Comparison of ENCODE assay signal across 8 cellular contexts in genomic region chr4:139555705-139556070, GRCh38. TPM values are rescaled to one million over a fixed set of nuclear protein-coding genes. Genes with fewer than 3 reads are reported as not detected.
DNase-seq lines count a peak whose midpoint lies in the region; ATAC-seq and TF ChIP-seq lines count a peak whose summit lies in the region.

No MANE protein-coding gene starts in this region.

- ATAC-seq in GM23338, result peak; percentile 13

- no peaks in the 10 kb centered on the region for H4K20me1 ChIP-seq in GM23338 (replicated peaks; ENCODE audit: insufficient read depth)
- peaks cover 36% of the 10 kb centered on the region for H4K20me1 ChIP-seq in OCI-LY3 (ENCODE audit: insufficient read depth, low read length)

- H3K4me1 Mint-ChIP-seq in GM23338, result peaks cover 55% of the 10 kb centered on the region

- DNase-seq in GM23338 (ENCODE audit: low spot score) (no peak), ureter (ENCODE audit: low spot score) (peak; percentile 59), cortex of kidney (lab: John Stamatoyannopoulos, UW) (no peak), NCI-H2029 (lab: John Stamatoyannopoulos, UW) (no peak)

- H3K27ac ChIP-seq in GM23338 (ENCODE audit: low read depth), result no peak overlapping the region
- H3K27ac ChIP-seq in OCI-LY3 (ENCODE audit: low read length), result peak overlapping the region; percentile 48
- peak overlapping the region; percentile 87 for H3K27ac ChIP-seq in duodenal mucosa (ENCODE audit: low read depth, low read length)
- peak overlapping the region; percentile 89 for H3K27ac ChIP-seq in mesodermal cell (ENCODE audit: low read depth, low read length, severe bottlenecking)

- peaks cover 56% of the 10 kb centered on the region for H3K27me3 Mint-ChIP-seq in GM23338 (ENCODE audit: insufficient read depth, low read depth, poor library complexity)

- 0 out of 2 replicates have a peak, but pooled peaks cover 7% of the 10 kb centered on the region for H3F3A ChIP-seq in GM23338 (replicated peaks; ENCODE audit: low read depth)

- 0% methylated on average over 38 to 42 of the region's 49 CpGs for WGBS in mesodermal cell (ENCODE audit: insufficient coverage in 2 of 2), 2 experiments

- no peaks in the 10 kb centered on the region for H3K9me2 ChIP-seq in GM23338 (ENCODE audit: insufficient read depth)

- H2AFZ ChIP-seq in GM23338 (peak overlapping the region; percentile 97), OCI-LY3 (ENCODE audit: low read depth, low read length) (peak overlapping the region; percentile 88)

- H3K9me3 ChIP-seq in ES-I3 (ENCODE audit: control insufficient read depth, insufficient read depth, low read length) (no peaks in the 10 kb centered on the region), OCI-LY3 (ENCODE audit: insufficient read depth, low read length) (no peaks in the 10 kb centered on the region), duodenal mucosa (ENCODE audit: control insufficient read depth in 1 of 2, low read length in 2 of 2) (no peaks in the 10 kb centered on the region), mesodermal cell (ENCODE audit: control insufficient read depth, low read length) (no peaks in the 10 kb centered on the region)

- no peaks in the 10 kb centered on the region for H3K79me2 ChIP-seq in GM23338 (replicated peaks; ENCODE audit: insufficient read depth)
- peaks cover 53% of the 10 kb centered on the region for H3K79me2 ChIP-seq in OCI-LY3 (ENCODE audit: low read length)

- H3K9me3 Mint-ChIP-seq in GM23338, result no peaks in the 10 kb centered on the region; the same call in 1 of the 3 replicates

- H3K36me3 Mint-ChIP-seq in GM23338 (ENCODE audit: low read depth), result no peaks in the 10 kb centered on the region; the same call in 2 of the 3 replicates

- H3K9ac ChIP-seq in ES-I3 (ENCODE audit: low read depth, low read length), result peak overlapping the region; percentile 96
- H3K9ac ChIP-seq in OCI-LY3 (ENCODE audit: low read length), result peak overlapping the region; percentile 87
- peak overlapping the region; percentile 78 to 93 for H3K9ac ChIP-seq in duodenal mucosa (ENCODE audit: low read depth in 1 of 2, low read length in 2 of 2)

- H3K36me3 ChIP-seq in ES-I3 (ENCODE audit: insufficient read depth, low read length) (no peaks in the 10 kb centered on the region), GM23338 (ENCODE audit: insufficient read depth) (no peaks in the 10 kb centered on the region), OCI-LY3 (replicated peaks; ENCODE audit: low read depth, low read length) (no peaks in the 10 kb centered on the region), duodenal mucosa (ENCODE audit: control insufficient read depth in 1 of 2, insufficient read depth in 2 of 2, low read length in 2 of 2) (no peaks in the 10 kb centered on the region), mesodermal cell (ENCODE audit: control insufficient read depth, insufficient read depth, low read length) (no peaks in the 10 kb centered on the region)

- H3K27me3 ChIP-seq in GM23338 (ENCODE audit: insufficient read depth) (peaks cover 74% of the 10 kb centered on the region), OCI-LY3 (ENCODE audit: low read depth, low read length) (peaks cover 24% of the 10 kb centered on the region), duodenal mucosa (ENCODE audit: control insufficient read depth in 1 of 2, insufficient read depth in 2 of 2, low read length in 2 of 2) (no peaks in the 10 kb centered on the region)

- peaks cover 36% of the 10 kb centered on the region for H3K4me1 ChIP-seq in ES-I3 (ENCODE audit: insufficient read depth, low read length)
- peaks cover 39% of the 10 kb centered on the region for H3K4me1 ChIP-seq in GM23338 (ENCODE audit: insufficient read depth)
- H3K4me1 ChIP-seq in OCI-LY3 (ENCODE audit: low read length), result peaks cover 34% of the 10 kb centered on the region
- peaks cover 23 to 31% of the 10 kb centered on the region in 2 donors for H3K4me1 ChIP-seq in duodenal mucosa (ENCODE audit: control insufficient read depth in 1 of 2, insufficient read depth in 2 of 2, low read length in 2 of 2)
- peaks cover 44% of the 10 kb centered on the region for H3K4me1 ChIP-seq in mesodermal cell (ENCODE audit: control insufficient read depth, insufficient read depth, low read length, poor library complexity, severe bottlenecking)

- TF ChIP-seq CTCF in GM23338 (conservative IDR thresholded peaks at IDR 0.05; ENCODE audit: low read depth in 2 of 2), result no peak
- TF ChIP-seq CTCF in OCI-LY3 (IDR thresholded peaks at IDR 0.05; ENCODE audit: low read depth, low read length), result no peak

- H3K27ac Mint-ChIP-seq in GM23338, result no peak overlapping the region

- H3K4me3 Mint-ChIP-seq in GM23338, result peak overlapping the region; percentile 87

- H3K4me2 ChIP-seq in GM23338, result peak overlapping the region; percentile 98
- peak overlapping the region; percentile 84 for H3K4me2 ChIP-seq in OCI-LY3 (ENCODE audit: low read length)

- peak overlapping the region; percentile 87 for H3K4me3 ChIP-seq in GM23338
- H3K4me3 ChIP-seq in OCI-LY3 (ENCODE audit: low read length), result peak overlapping the region; percentile 88
- H3K4me3 ChIP-seq in duodenal mucosa (ENCODE audit: low read depth in 1 of 2, low read length in 2 of 2), result peak overlapping the region; percentile 88 to 90
- H3K4me3 ChIP-seq in mesodermal cell (ENCODE audit: extremely low read depth, insufficient read depth, low read length, poor library complexity, severe bottlenecking), result peak overlapping the region; percentile 74

TF ChIP-seq in GM23338, 12 proteins besides CTCF, POLR2A, EP300 and RAD21 (continues in another document):
- TF ChIP-seq ZNF331 (CRISPR knock-in tag; IDR thresholded peaks at IDR 0.05; ENCODE audit: low read depth), result no peak
- no peak for TF ChIP-seq STAT1 (IDR thresholded peaks at IDR 0.05; ENCODE audit: unreplicated experiment)
- TF ChIP-seq, protein P1, sequence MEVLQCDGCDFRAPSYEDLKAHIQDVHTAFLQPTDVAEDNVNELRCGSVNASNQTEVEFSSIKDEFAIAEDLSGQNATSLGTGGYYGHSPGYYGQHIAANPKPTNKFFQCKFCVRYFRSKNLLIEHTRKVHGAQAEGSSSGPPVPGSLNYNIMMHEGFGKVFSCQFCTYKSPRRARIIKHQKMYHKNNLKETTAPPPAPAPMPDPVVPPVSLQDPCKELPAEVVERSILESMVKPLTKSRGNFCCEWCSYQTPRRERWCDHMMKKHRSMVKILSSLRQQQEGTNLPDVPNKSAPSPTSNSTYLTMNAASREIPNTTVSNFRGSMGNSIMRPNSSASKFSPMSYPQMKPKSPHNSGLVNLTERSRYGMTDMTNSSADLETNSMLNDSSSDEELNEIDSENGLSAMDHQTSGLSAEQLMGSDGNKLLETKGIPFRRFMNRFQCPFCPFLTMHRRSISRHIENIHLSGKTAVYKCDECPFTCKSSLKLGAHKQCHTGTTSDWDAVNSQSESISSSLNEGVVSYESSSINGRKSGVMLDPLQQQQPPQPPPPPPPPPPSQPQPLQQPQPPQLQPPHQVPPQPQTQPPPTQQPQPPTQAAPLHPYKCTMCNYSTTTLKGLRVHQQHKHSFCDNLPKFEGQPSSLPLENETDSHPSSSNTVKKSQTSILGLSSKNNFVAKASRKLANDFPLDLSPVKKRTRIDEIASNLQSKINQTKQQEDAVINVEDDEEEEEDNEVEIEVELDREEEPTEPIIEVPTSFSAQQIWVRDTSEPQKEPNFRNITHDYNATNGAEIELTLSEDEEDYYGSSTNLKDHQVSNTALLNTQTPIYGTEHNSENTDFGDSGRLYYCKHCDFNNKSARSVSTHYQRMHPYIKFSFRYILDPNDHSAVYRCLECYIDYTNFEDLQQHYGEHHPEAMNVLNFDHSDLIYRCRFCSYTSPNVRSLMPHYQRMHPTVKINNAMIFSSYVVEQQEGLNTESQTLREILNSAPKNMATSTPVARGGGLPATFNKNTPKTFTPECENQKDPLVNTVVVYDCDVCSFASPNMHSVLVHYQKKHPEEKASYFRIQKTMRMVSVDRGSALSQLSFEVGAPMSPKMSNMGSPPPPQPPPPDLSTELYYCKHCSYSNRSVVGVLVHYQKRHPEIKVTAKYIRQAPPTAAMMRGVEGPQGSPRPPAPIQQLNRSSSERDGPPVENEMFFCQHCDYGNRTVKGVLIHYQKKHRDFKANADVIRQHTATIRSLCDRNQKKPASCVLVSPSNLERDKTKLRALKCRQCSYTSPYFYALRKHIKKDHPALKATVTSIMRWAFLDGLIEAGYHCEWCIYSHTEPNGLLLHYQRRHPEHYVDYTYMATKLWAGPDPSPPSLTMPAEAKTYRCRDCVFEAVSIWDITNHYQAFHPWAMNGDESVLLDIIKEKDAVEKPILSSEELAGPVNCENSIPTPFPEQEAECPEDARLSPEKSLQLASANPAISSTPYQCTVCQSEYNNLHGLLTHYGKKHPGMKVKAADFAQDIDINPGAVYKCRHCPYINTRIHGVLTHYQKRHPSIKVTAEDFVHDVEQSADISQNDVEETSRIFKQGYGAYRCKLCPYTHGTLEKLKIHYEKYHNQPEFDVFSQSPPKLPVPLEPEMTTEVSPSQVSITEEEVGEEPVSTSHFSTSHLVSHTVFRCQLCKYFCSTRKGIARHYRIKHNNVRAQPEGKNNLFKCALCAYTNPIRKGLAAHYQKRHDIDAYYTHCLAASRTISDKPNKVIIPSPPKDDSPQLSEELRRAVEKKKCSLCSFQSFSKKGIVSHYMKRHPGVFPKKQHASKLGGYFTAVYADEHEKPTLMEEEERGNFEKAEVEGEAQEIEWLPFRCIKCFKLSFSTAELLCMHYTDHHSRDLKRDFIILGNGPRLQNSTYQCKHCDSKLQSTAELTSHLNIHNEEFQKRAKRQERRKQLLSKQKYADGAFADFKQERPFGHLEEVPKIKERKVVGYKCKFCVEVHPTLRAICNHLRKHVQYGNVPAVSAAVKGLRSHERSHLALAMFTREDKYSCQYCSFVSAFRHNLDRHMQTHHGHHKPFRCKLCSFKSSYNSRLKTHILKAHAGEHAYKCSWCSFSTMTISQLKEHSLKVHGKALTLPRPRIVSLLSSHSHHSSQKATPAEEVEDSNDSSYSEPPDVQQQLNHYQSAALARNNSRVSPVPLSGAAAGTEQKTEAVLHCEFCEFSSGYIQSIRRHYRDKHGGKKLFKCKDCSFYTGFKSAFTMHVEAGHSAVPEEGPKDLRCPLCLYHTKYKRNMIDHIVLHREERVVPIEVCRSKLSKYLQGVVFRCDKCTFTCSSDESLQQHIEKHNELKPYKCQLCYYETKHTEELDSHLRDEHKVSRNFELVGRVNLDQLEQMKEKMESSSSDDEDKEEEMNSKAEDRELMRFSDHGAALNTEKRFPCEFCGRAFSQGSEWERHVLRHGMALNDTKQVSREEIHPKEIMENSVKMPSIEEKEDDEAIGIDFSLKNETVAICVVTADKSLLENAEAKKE (CRISPR knock-in tag; IDR thresholded peaks at IDR 0.05), result no peak
- TF ChIP-seq JUNB (IDR thresholded peaks at IDR 0.05; ENCODE audit: unreplicated experiment), result no peak
- no peak for TF ChIP-seq ZNF114 (CRISPR knock-in tag; IDR thresholded peaks at IDR 0.05)

RNA-seq across cellular contexts. Expression of gene SETD7, which starts 0.3 kb away (rescaled TPM):
- 4.2 and 4.5 TPM in 2 replicates for total RNA-seq in GM23338 (2014; rRNA removed; shearing (Covaris generic))
- polyA plus RNA-seq in GM23338 (2016; fragmentation: Nextera tagmentation; extraction: Ambion mirVana), result 0.99 and 1.1 TPM in 2 replicates
- polyA plus RNA-seq in mesodermal cell (2013, experiment 1 of 2), result 19.2 TPM
- 20.0 TPM for polyA plus RNA-seq in mesodermal cell (2013, experiment 2 of 2)
- total RNA-seq in ureter, result 34.9 TPM
